Comparison of ENCODE assay signal across 8 cellular contexts in genomic region chr17:77214743-77215142, GRCh38.
DNase-seq lines count a peak whose midpoint lies in the region; ATAC-seq, FAIRE-seq and TF ChIP-seq lines count a peak whose summit lies in the region.

No MANE protein-coding gene starts in this region.

- no peak overlapping the region for H3K4me3 ChIP-seq in A549
- no peak overlapping the region for H3K4me3 ChIP-seq in PC-3 (ENCODE audit: low read length)
- no peak overlapping the region for H3K4me3 ChIP-seq in mesendoderm (ENCODE audit: low read length)

- no peak for TF ChIP-seq EP300 in A549 (IDR thresholded peaks at IDR 0.05)

- 78% methylated on average over 11 of the region's 11 CpGs for WGBS in A549 (ENCODE audit: missing lambda C conversion rate)
- no CpG with 5 or more reads among the region's 11 CpGs for WGBS in mesendoderm (ENCODE audit: extremely low coverage, insufficient coverage, low lambda C conversion rate)

- CTCF ChIA-PET in A549 (lab: Yijun Ruan, JAX) (interaction anchor here (0.6 to 6.5 kb wide), 36 partner anchors 9 to 315 kb away, joined by 3 to 40 read pairs (median 3); no protein-coding TSS in a partner anchor), PC-3 (lab: Charles Lee) (interaction anchor here (0.6 to 1.1 kb wide), 7 partner anchors 26 to 179 kb away, joined by 3 to 8 read pairs (median 4); no protein-coding TSS in a partner anchor)

- no peak overlapping the region for H3K9ac ChIP-seq in PC-3 (ENCODE audit: low read length)
- no peak overlapping the region for H3K9ac ChIP-seq in mesendoderm (ENCODE audit: low read length)

- no peaks in the 10 kb centered on the region for H3K79me2 ChIP-seq in PC-3 (ENCODE audit: low read length)
- no peaks in the 10 kb centered on the region for H3K79me2 ChIP-seq in mesendoderm (ENCODE audit: control insufficient read depth, insufficient read depth, low read length)

- FAIRE-seq in A549 (lab: Jason Lieb, UNC): no peak

- peaks cover 71% of the 10 kb centered on the region for H3K36me3 ChIP-seq in PC-3 (ENCODE audit: low read depth, low read length)
- peaks cover 6% of the 10 kb centered on the region for H3K36me3 ChIP-seq in mesendoderm (ENCODE audit: control insufficient read depth, insufficient read depth, low read length)

- BruUV-seq in PC-3 (replicated peaks; lab: Mats Ljungman, UMichigan): no TSS peak

- no peaks in the 10 kb centered on the region for H4K20me1 ChIP-seq in PC-3 (ENCODE audit: low read length)

- no peak for TF ChIP-seq POLR2A in A549 (IDR thresholded peaks at IDR 0.05; ENCODE audit: low read length)

- H3K79me1 ChIP-seq in mesendoderm (ENCODE audit: low read length): no peaks in the 10 kb centered on the region

- H3K4me1 ChIP-seq in A549 (no peaks in the 10 kb centered on the region), PC-3 (ENCODE audit: insufficient read depth, low read length) (no peaks in the 10 kb centered on the region), mesendoderm (ENCODE audit: control insufficient read depth, low read depth, low read length) (no peaks in the 10 kb centered on the region)

- H2AK5ac ChIP-seq in mesendoderm (ENCODE audit: low read length): no peak overlapping the region

- no peak overlapping the region for H3K23ac ChIP-seq in mesendoderm (ENCODE audit: low read length)

- H3K27ac ChIP-seq in A549 (no peak overlapping the region), PC-3 (ENCODE audit: low read length) (no peak overlapping the region), mesendoderm (ENCODE audit: low read depth, low read length) (no peak overlapping the region)

- H2AFZ ChIP-seq in PC-3 (ENCODE audit: low read length): no peak overlapping the region

- no peak overlapping the region for H4K5ac ChIP-seq in mesendoderm (ENCODE audit: low read length)

- H3K9me3 ChIP-seq in A549 (no peaks in the 10 kb centered on the region), PC-3 (ENCODE audit: low read length) (no peaks in the 10 kb centered on the region)

- POLR2A ChIA-PET in A549 (lab: Yijun Ruan, JAX): no interaction called here
- POLR2A ChIA-PET in PC-3 (lab: Charles Lee; ENCODE audit: unreplicated experiment): interaction anchor here (0.6 kb wide), 1 partner anchor 72 kb away, joined by 4 read pairs; no protein-coding TSS in a partner anchor

- H3F3A ChIP-seq in PC-3 (ENCODE audit: low read length, unreplicated experiment): no peaks in the 10 kb centered on the region

- H3K27me3 ChIP-seq in PC-3 (ENCODE audit: low read length): no peaks in the 10 kb centered on the region
- no peaks in the 10 kb centered on the region for H3K27me3 ChIP-seq in mesendoderm (ENCODE audit: insufficient read depth, low read length, poor library complexity)

- H3K4me2 ChIP-seq in A549 (no peak overlapping the region), PC-3 (ENCODE audit: low read length) (no peak overlapping the region), mesendoderm (ENCODE audit: low read length) (no peak overlapping the region)

- ATAC-seq in A549: peak; percentile 86 to 94
- ATAC-seq in PC-3: peak; percentile 89

- H4K8ac ChIP-seq in mesendoderm (ENCODE audit: low read depth, low read length): no peak overlapping the region

- no peak overlapping the region for H3K4ac ChIP-seq in mesendoderm (ENCODE audit: low read depth, low read length)

- TF ChIP-seq CTCF in A549 (IDR thresholded peaks at IDR 0.05) (peak; percentile 69), PC-3 (conservative IDR thresholded peaks at IDR 0.05; ENCODE audit: low read depth, low read length) (peak; percentile 96)

- no peak overlapping the region for H3K56ac ChIP-seq in mesendoderm (ENCODE audit: low read length)

- H2BK120ac ChIP-seq in mesendoderm (ENCODE audit: low read depth, low read length): no peak overlapping the region

- intact Hi-C loops in PC-3 (cut with micrococcal nuclease): no loop called here

- TF ChIP-seq RAD21 in A549 (conservative IDR thresholded peaks at IDR 0.05 in 1 of 2, IDR thresholded peaks at IDR 0.05 in 1 of 2): peak; percentile 63 to 81

- no peak overlapping the region for H2BK15ac ChIP-seq in mesendoderm (replicated peaks; ENCODE audit: low read depth)

- H3K18ac ChIP-seq in mesendoderm (ENCODE audit: low read length): no peak overlapping the region

- DNase-seq in A549 (ENCODE audit: low read depth in 1 of 2, low spot score in 1 of 2): peak; percentile 73 to 79
- peak; percentile 33 for DNase-seq in GM03348 (ENCODE audit: low spot score)
- peak; percentile 67 for DNase-seq in PC-3
- DNase-seq in dermis blood vessel endothelial cell: peak; percentile 55
- peak; percentile 89 for DNase-seq in mesendoderm
- DNase-seq in stimulated activated naive CD4-positive, alpha-beta T cell treated with Interleukin-2 at 50 U/mL for 16 hours (lab: John Stamatoyannopoulos, UW): no peak
- no peak for DNase-seq in T1000 (lab: John Stamatoyannopoulos, UW)
- no peak for DNase-seq in KG1 (lab: John Stamatoyannopoulos, UW)

- no peak overlapping the region for H2BK5ac ChIP-seq in mesendoderm (ENCODE audit: low read length)

- no peaks in the 10 kb centered on the region for H3K9me2 ChIP-seq in PC-3 (replicated peaks; ENCODE audit: low read length)

TF ChIP-seq in A549, 52 proteins besides CTCF, POLR2A, EP300 and RAD21:
- TF ChIP-seq HOXA7 (CRISPR knock-in tag; IDR thresholded peaks at IDR 0.05) (no peak), FOSB (CRISPR knock-in tag; IDR thresholded peaks at IDR 0.05) (no peak), SMC3 (IDR thresholded peaks at IDR 0.05) (peak; percentile 75)

Comparison
In these comparisons a context has a peak if more than half of its experiments do, and no peak if none do; other contexts are left out.
1. DNase-seq: peak in A549 (2 of 2), GM03348 (single experiment), PC-3 (single experiment), dermis blood vessel endothelial cell (single experiment) and mesendoderm (single experiment); none in stimulated activated naive CD4-positive, alpha-beta T cell treated with Interleukin-2 at 50 U/mL for 16 hours (single experiment), T1000 (single experiment) and KG1 (single experiment).